ENCODE assay signal across 8 cellular contexts in genomic region chr1:45490623-45491463, GRCh38. TPM values are rescaled to one million over a fixed set of nuclear protein-coding genes. Genes with fewer than 3 reads are reported as not detected.
DNase-seq lines count a peak whose midpoint lies in the region; ATAC-seq, FAIRE-seq and TF ChIP-seq lines count a peak whose summit lies in the region.

A gene with protein sequence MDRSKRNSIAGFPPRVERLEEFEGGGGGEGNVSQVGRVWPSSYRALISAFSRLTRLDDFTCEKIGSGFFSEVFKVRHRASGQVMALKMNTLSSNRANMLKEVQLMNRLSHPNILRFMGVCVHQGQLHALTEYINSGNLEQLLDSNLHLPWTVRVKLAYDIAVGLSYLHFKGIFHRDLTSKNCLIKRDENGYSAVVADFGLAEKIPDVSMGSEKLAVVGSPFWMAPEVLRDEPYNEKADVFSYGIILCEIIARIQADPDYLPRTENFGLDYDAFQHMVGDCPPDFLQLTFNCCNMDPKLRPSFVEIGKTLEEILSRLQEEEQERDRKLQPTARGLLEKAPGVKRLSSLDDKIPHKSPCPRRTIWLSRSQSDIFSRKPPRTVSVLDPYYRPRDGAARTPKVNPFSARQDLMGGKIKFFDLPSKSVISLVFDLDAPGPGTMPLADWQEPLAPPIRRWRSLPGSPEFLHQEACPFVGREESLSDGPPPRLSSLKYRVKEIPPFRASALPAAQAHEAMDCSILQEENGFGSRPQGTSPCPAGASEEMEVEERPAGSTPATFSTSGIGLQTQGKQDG (minus strand): TSS chr1:45491163. CDS start chr1:45457785, 33,378 bp downstream.

- TF ChIP-seq CTCF in heart left ventricle (IDR thresholded peaks at IDR 0.05), result peak in 4 of 12 donors; percentile 8 to 20 (median 14)
- TF ChIP-seq CTCF in transverse colon (IDR thresholded peaks at IDR 0.05), result peak in 3 of 5 experiments; percentile 20 to 70 (median 44)

- H2AK5ac ChIP-seq in trophoblast cell (ENCODE audit: low read length), result no peak within 1 kb of the TSS

- intact Hi-C loops in heart left ventricle (cut with DNase I) (loop anchor here (1.0 to 10.0 kb wide), 10 partner anchors 130 to 479 kb away; partner anchors contain the start of genes HECTD3 (in 7 of the 10), UROD (in 7 of the 10), MUTYH (in 1 of the 10) and TOE1 (in 1 of the 10)), transverse colon (cut with DNase I; ENCODE audit: low total_unique reads) (loop anchor here (5.0 kb wide), 1 partner anchor 139 kb away; no protein-coding TSS in a partner anchor)

- no peak for TF ChIP-seq EP300 in transverse colon (IDR thresholded peaks at IDR 0.05; ENCODE audit: low read depth)

- H3K4me1 ChIP-seq in adipocyte (ENCODE audit: control insufficient read depth, insufficient read depth, low read length) (peaks cover 8% of the 10 kb centered on the region), heart left ventricle (peaks cover 0 to 22% (median 11%) of the 10 kb centered on the region in 12 donors), trophoblast cell (ENCODE audit: control insufficient read depth in 1 of 2, insufficient read depth in 2 of 2, low read length in 2 of 2) (no peaks in the 10 kb centered on the region), transverse colon (peaks cover 0 to 16% (median 3%) of the 10 kb centered on the region in 4 donors)

- H3K4ac ChIP-seq in trophoblast cell (ENCODE audit: low read depth, low read length), result no peak within 1 kb of the TSS

- peak; percentile 57; the same call in 1 of the 2 replicates for TF ChIP-seq POLR2A in GM12891 (IDR thresholded peaks at IDR 0.05; ENCODE audit: low read depth, low read length)
- peak in 1 of 2 donors; percentile 87 for TF ChIP-seq POLR2A in heart left ventricle (IDR thresholded peaks at IDR 0.05)
- peak; percentile 90 for TF ChIP-seq POLR2A in transverse colon (IDR thresholded peaks at IDR 0.05)

- H3K23ac ChIP-seq in trophoblast cell (ENCODE audit: low read length), result no peak within 1 kb of the TSS

- peak within 1 kb of the TSS; percentile 97 for H3K4me2 ChIP-seq in trophoblast cell (ENCODE audit: low read length)

- DNase-seq in GM12891 (ENCODE audit: insufficient read length, low spot score) (peak; percentile 80), NCI-H128 (lab: John Stamatoyannopoulos, UW; ENCODE audit: unreplicated experiment) (peak; percentile 100), SKM-1 treated with dmso at 0.1 percent for 144 hours (lab: John Stamatoyannopoulos, UW; ENCODE audit: unreplicated experiment) (peak; percentile 99), adipocyte (ENCODE audit: low read depth) (peak; percentile 98), heart left ventricle (peak; percentile 96 to 97 (median 97)), trophoblast cell (peak; percentile 100), transverse colon (peak; percentile 98)

- no peak within 1 kb of the TSS for H4K91ac ChIP-seq in trophoblast cell (ENCODE audit: low read depth, low read length)

- H3K9me3 ChIP-seq in adipocyte (ENCODE audit: control insufficient read depth, low read length), result no peaks in the 10 kb centered on the region
- no peaks in the 10 kb centered on the region for H3K9me3 ChIP-seq in heart left ventricle
- H3K9me3 ChIP-seq in trophoblast cell (ENCODE audit: insufficient read depth, low read depth, low read length), result no peaks in the 10 kb centered on the region
- H3K9me3 ChIP-seq in transverse colon, result no peaks in the 10 kb centered on the region

- peak within 1 kb of the TSS; percentile 61 for H2AFZ ChIP-seq in trophoblast cell (ENCODE audit: insufficient read depth, low read length, poor library complexity)

- H3K4me3 ChIP-seq in adipocyte (ENCODE audit: low read length), result peak within 1 kb of the TSS; percentile 94
- peak within 1 kb of the TSS; percentile 60 to 99 (median 79) for H3K4me3 ChIP-seq in heart left ventricle
- peak within 1 kb of the TSS; percentile 87 for H3K4me3 ChIP-seq in trophoblast cell (ENCODE audit: low read depth, low read length)
- H3K4me3 ChIP-seq in transverse colon, result peak within 1 kb of the TSS; percentile 50 to 99 (median 76)

- no peak within 1 kb of the TSS for H2BK12ac ChIP-seq in trophoblast cell (ENCODE audit: low read length)

- H3K79me1 ChIP-seq in trophoblast cell (ENCODE audit: low read length), result peaks cover 4% of the 10 kb centered on the region

- H3K27ac ChIP-seq in heart left ventricle, result peak within 1 kb of the TSS in 11 of 12 donors; percentile 34 to 87 (median 69)
- H3K27ac ChIP-seq in trophoblast cell (ENCODE audit: low read depth, low read length), result no peak within 1 kb of the TSS
- peak within 1 kb of the TSS; percentile 86 to 94 (median 91) for H3K27ac ChIP-seq in transverse colon

- ATAC-seq in HG02763 (IDR thresholded peaks at IDR 0.05; ENCODE audit: unreplicated experiment), result peak; percentile 89
- ATAC-seq in heart left ventricle, result peak; percentile 98 to 99 (median 99)

- in situ Hi-C loops in transverse colon (cut with MboI; ENCODE audit: low pct_ligation_motif_present in 1 of 4, low pct_unique_long_range_greater_than_20kb in 1 of 4, low sequenced_read_pairs in 3 of 4), result loop anchor here (5.0 to 25.0 kb wide), 5 partner anchors 129 to 654 kb away; partner anchors contain the start of genes HECTD3 (in 3 of the 4), UROD (in 3 of the 4) and PTCH2 (in 1 of the 4)

- no peak within 1 kb of the TSS for H4K8ac ChIP-seq in trophoblast cell (ENCODE audit: low read depth, low read length)

- H3K79me2 ChIP-seq in trophoblast cell (ENCODE audit: control insufficient read depth, insufficient read depth, low read length, poor library complexity), result peaks cover 4% of the 10 kb centered on the region

- H3K27me3 ChIP-seq in adipocyte (replicated peaks; ENCODE audit: control insufficient read depth, insufficient read depth, low read length) (no peaks in the 10 kb centered on the region), heart left ventricle (no peaks in the 10 kb centered on the region), trophoblast cell (ENCODE audit: insufficient read depth, low read length) (no peaks in the 10 kb centered on the region), transverse colon (no peaks in the 10 kb centered on the region)

- FAIRE-seq in GM12891 (lab: Jason Lieb, UNC), result peak; percentile 99

- no peak within 1 kb of the TSS for H2BK120ac ChIP-seq in trophoblast cell (ENCODE audit: insufficient read depth, low read length, poor library complexity)

- no peak within 1 kb of the TSS for H4K12ac ChIP-seq in trophoblast cell (ENCODE audit: low read depth, low read length)

- H3K36me3 ChIP-seq in adipocyte (ENCODE audit: control insufficient read depth, insufficient read depth, low read length, severe bottlenecking) (no peaks in the 10 kb centered on the region), heart left ventricle (peaks cover 0 to 11% (median 0%) of the 10 kb centered on the region in 9 donors), trophoblast cell (ENCODE audit: control insufficient read depth in 1 of 2, insufficient read depth in 2 of 2, low read length in 2 of 2) (no peaks in the 10 kb centered on the region), transverse colon (no peaks in the 10 kb centered on the region)

- 0 to 1% (median 1%) methylated on average over 40 to 64 of the region's 64 CpGs for WGBS in heart left ventricle, 4 donors
- WGBS in trophoblast cell (ENCODE audit: extremely low coverage, insufficient coverage, insufficient read length), result no CpG with 5 or more reads among the region's 64 CpGs
- WGBS in transverse colon (ENCODE audit: low coverage in 1 of 2), 2 donors, result 0 to 1% methylated on average over 15 to 52 of the region's 64 CpGs

- H2BK5ac ChIP-seq in trophoblast cell (ENCODE audit: low read depth, low read length, poor library complexity), result no peak within 1 kb of the TSS

- peak within 1 kb of the TSS; percentile 24 for H3K14ac ChIP-seq in trophoblast cell (ENCODE audit: low read length)

- peak within 1 kb of the TSS; percentile 85 for H3K9ac ChIP-seq in adipocyte (ENCODE audit: low read length)
- peak within 1 kb of the TSS; percentile 72 for H3K9ac ChIP-seq in trophoblast cell (ENCODE audit: low read length)

- H3K18ac ChIP-seq in trophoblast cell (ENCODE audit: low read length), result peak within 1 kb of the TSS; percentile 3

TF ChIP-seq in GM12891, 5 proteins besides CTCF, POLR2A, EP300 and RAD21:
- peak; percentile 84 for TF ChIP-seq TAF1 (IDR thresholded peaks at IDR 0.05; ENCODE audit: low read depth, low read length)
- TF ChIP-seq POU2F2 (IDR thresholded peaks at IDR 0.05; ENCODE audit: low read depth, low read length), result no peak
- TF ChIP-seq POLR2AphosphoS5 (IDR thresholded peaks at IDR 0.05; ENCODE audit: low read depth, low read length), result no peak
- peak; percentile 15 for TF ChIP-seq PAX5 (IDR thresholded peaks at IDR 0.05; ENCODE audit: insufficient read depth, low read length, severe bottlenecking)
- peak; percentile 73 for TF ChIP-seq SPI1 (IDR thresholded peaks at IDR 0.05; ENCODE audit: low read depth, low read length)

RNA-seq across cellular contexts. Expression of the gene that starts here (rescaled TPM):
- polyA plus RNA-seq in GM12891 (2012; ENCODE audit: low read depth, missing spikeins), result 7.6 TPM
- total RNA-seq in heart left ventricle (1 to 10 TPM in 8 of 9 donors, under 1 TPM in 1; 0.74 to 4.7 (median 1.5) TPM), transverse colon (10 to 100 TPM in 3 of 4 donors, 1 to 10 TPM in 1; 5.2 to 32.2 (median 14.5) TPM)
- 1 to 10 TPM in 1 of 2 donors, under 1 TPM in 1; 0.50 to 2.1 TPM for polyA plus RNA-seq in heart left ventricle
- 5.2 and 5.5 TPM in 2 replicates for polyA plus RNA-seq in trophoblast cell (2013)
